Comparison of ENCODE assay signal across 1 cellular context in the genomic region with DNA sequence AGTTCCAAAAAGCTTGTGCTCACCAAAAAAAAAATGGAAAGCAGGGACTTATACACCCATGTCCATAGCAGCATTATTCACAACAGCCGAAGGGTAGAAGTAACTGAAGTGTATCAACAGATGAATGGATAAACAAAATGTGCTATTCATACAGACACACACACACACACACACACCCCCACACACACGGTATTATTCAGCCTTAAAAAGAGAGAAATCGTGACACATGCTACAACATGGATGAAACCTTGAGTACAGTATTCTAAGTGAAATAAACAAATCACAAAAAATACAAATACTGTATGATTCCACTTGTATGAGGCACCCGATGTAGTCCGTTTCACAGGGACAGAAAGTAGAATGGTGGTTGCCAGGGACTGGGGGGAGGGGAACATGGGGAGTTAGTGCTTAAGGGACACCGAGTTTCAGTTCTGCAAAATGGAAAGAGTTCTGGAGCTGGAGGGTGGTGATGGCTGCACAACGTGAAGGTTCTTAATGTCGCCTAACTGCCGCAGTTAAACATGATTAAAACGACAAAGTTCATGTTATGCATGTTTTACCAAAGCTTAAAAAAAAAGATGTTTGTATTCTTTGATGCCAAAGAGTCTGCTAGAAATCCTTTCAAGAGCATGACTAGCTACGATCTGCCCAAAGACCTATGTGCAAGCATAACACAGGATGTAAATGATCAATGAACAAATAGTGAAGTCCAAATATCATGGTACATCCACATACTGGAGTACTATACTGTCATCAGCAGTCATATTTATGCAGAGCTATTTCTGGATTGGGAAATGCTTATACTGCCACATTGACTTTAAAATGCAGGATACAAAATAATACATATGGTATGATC.
TF ChIP-seq lines count a peak whose summit lies in the region.

No MANE protein-coding gene starts in this region.

TF ChIP-seq in HepG2, 621 proteins besides CTCF, POLR2A, EP300 and RAD21 (continued from another document and continues in another):
- TF ChIP-seq, protein P1, sequence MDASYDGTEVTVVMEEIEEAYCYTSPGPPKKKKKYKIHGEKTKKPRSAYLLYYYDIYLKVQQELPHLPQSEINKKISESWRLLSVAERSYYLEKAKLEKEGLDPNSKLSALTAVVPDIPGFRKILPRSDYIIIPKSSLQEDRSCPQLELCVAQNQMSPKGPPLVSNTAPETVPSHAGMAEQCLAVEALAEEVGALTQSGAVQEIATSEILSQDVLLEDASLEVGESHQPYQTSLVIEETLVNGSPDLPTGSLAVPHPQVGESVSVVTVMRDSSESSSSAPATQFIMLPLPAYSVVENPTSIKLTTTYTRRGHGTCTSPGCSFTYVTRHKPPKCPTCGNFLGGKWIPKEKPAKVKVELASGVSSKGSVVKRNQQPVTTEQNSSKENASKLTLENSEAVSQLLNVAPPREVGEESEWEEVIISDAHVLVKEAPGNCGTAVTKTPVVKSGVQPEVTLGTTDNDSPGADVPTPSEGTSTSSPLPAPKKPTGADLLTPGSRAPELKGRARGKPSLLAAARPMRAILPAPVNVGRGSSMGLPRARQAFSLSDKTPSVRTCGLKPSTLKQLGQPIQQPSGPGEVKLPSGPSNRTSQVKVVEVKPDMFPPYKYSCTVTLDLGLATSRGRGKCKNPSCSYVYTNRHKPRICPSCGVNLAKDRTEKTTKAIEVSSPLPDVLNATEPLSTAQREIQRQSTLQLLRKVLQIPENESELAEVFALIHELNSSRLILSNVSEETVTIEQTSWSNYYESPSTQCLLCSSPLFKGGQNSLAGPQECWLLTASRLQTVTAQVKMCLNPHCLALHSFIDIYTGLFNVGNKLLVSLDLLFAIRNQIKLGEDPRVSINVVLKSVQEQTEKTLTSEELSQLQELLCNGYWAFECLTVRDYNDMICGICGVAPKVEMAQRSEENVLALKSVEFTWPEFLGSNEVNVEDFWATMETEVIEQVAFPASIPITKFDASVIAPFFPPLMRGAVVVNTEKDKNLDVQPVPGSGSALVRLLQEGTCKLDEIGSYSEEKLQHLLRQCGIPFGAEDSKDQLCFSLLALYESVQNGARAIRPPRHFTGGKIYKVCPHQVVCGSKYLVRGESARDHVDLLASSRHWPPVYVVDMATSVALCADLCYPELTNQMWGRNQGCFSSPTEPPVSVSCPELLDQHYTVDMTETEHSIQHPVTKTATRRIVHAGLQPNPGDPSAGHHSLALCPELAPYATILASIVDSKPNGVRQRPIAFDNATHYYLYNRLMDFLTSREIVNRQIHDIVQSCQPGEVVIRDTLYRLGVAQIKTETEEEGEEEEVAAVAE (CRISPR knock-in tag; IDR thresholded peaks at IDR 0.05; ENCODE audit: borderline replicate concordance) = no peak; the same call in 1 of the 2 replicates
- TF ChIP-seq ZFX (CRISPR knock-in tag; IDR thresholded peaks at IDR 0.05; ENCODE audit: low read depth) = no peak
- no peak for TF ChIP-seq ZNF446 (CRISPR knock-in tag; IDR thresholded peaks at IDR 0.05)
- no peak for TF ChIP-seq CCAR2 (optimal IDR thresholded peaks at IDR 0.05; ENCODE audit: low read depth, low read length)
- TF ChIP-seq MIXL1 (CRISPR knock-in tag; IDR thresholded peaks at IDR 0.05) = peak; percentile 84
- TF ChIP-seq ZSCAN25 (CRISPR knock-in tag; IDR thresholded peaks at IDR 0.05) = no peak
- TF ChIP-seq, protein P2, sequence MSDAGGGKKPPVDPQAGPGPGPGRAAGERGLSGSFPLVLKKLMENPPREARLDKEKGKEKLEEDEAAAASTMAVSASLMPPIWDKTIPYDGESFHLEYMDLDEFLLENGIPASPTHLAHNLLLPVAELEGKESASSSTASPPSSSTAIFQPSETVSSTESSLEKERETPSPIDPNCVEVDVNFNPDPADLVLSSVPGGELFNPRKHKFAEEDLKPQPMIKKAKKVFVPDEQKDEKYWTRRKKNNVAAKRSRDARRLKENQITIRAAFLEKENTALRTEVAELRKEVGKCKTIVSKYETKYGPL (CRISPR knock-in tag; IDR thresholded peaks at IDR 0.05) = no peak
- no peak for TF ChIP-seq ONECUT2 (CRISPR knock-in tag; IDR thresholded peaks at IDR 0.05)
- no peak for TF ChIP-seq ZNF782 (CRISPR knock-in tag; IDR thresholded peaks at IDR 0.05; ENCODE audit: borderline replicate concordance)
- TF ChIP-seq ZNF207 (IDR thresholded peaks at IDR 0.05; ENCODE audit: borderline replicate concordance) = no peak
- no peak for TF ChIP-seq AGO1 (IDR thresholded peaks at IDR 0.05; ENCODE audit: low read depth, low read length, poor library complexity, severe bottlenecking)
- no peak for TF ChIP-seq NR3C1 (CRISPR knock-in tag; IDR thresholded peaks at IDR 0.05)
- TF ChIP-seq ZMYM2 (CRISPR knock-in tag; IDR thresholded peaks at IDR 0.05) = peak; percentile 41; the same call in 1 of the 2 replicates
- TF ChIP-seq, protein P3, sequence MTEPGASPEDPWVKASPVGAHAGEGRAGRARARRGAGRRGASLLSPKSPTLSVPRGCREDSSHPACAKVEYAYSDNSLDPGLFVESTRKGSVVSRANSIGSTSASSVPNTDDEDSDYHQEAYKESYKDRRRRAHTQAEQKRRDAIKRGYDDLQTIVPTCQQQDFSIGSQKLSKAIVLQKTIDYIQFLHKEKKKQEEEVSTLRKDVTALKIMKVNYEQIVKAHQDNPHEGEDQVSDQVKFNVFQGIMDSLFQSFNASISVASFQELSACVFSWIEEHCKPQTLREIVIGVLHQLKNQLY (CRISPR knock-in tag; IDR thresholded peaks at IDR 0.05) = peak; percentile 65; the same call in 1 of the 2 replicates
- TF ChIP-seq, protein P4, sequence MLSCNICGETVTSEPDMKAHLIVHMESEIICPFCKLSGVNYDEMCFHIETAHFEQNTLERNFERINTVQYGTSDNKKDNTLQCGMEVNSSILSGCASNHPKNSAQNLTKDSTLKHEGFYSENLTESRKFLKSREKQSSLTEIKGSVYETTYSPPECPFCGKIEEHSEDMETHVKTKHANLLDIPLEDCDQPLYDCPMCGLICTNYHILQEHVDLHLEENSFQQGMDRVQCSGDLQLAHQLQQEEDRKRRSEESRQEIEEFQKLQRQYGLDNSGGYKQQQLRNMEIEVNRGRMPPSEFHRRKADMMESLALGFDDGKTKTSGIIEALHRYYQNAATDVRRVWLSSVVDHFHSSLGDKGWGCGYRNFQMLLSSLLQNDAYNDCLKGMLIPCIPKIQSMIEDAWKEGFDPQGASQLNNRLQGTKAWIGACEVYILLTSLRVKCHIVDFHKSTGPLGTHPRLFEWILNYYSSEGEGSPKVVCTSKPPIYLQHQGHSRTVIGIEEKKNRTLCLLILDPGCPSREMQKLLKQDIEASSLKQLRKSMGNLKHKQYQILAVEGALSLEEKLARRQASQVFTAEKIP (CRISPR knock-in tag; IDR thresholded peaks at IDR 0.05; ENCODE audit: borderline replicate concordance) = no peak
- TF ChIP-seq, protein P5, sequence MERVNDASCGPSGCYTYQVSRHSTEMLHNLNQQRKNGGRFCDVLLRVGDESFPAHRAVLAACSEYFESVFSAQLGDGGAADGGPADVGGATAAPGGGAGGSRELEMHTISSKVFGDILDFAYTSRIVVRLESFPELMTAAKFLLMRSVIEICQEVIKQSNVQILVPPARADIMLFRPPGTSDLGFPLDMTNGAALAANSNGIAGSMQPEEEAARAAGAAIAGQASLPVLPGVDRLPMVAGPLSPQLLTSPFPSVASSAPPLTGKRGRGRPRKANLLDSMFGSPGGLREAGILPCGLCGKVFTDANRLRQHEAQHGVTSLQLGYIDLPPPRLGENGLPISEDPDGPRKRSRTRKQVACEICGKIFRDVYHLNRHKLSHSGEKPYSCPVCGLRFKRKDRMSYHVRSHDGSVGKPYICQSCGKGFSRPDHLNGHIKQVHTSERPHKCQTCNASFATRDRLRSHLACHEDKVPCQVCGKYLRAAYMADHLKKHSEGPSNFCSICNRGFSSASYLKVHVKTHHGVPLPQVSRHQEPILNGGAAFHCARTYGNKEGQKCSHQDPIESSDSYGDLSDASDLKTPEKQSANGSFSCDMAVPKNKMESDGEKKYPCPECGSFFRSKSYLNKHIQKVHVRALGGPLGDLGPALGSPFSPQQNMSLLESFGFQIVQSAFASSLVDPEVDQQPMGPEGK (CRISPR knock-in tag; IDR thresholded peaks at IDR 0.05) = peak; percentile 27; the same call in 1 of the 2 replicates
- no peak for TF ChIP-seq ZSCAN31 (CRISPR knock-in tag; IDR thresholded peaks at IDR 0.05; ENCODE audit: low read depth)
- peak; percentile 53 for TF ChIP-seq RXRB (CRISPR knock-in tag; IDR thresholded peaks at IDR 0.05; ENCODE audit: borderline replicate concordance)
- no peak for TF ChIP-seq NFKBIZ (CRISPR knock-in tag; IDR thresholded peaks at IDR 0.05)
- no peak for TF ChIP-seq HHEX (CRISPR knock-in tag; IDR thresholded peaks at IDR 0.05)
- no peak for TF ChIP-seq ZNF780A (CRISPR knock-in tag; IDR thresholded peaks at IDR 0.05)
- TF ChIP-seq ZNF543 (CRISPR knock-in tag; IDR thresholded peaks at IDR 0.05) = no peak
- TF ChIP-seq LCORL (IDR thresholded peaks at IDR 0.05) = no peak
- no peak for TF ChIP-seq LCORL (CRISPR knock-in tag; IDR thresholded peaks at IDR 0.05)
- no peak for TF ChIP-seq HOXA9 (CRISPR knock-in tag; IDR thresholded peaks at IDR 0.05; ENCODE audit: borderline replicate concordance)
- no peak for TF ChIP-seq TAF15 (IDR thresholded peaks at IDR 0.05; ENCODE audit: low read depth, low read length, poor library complexity, severe bottlenecking)
- TF ChIP-seq, protein P6, sequence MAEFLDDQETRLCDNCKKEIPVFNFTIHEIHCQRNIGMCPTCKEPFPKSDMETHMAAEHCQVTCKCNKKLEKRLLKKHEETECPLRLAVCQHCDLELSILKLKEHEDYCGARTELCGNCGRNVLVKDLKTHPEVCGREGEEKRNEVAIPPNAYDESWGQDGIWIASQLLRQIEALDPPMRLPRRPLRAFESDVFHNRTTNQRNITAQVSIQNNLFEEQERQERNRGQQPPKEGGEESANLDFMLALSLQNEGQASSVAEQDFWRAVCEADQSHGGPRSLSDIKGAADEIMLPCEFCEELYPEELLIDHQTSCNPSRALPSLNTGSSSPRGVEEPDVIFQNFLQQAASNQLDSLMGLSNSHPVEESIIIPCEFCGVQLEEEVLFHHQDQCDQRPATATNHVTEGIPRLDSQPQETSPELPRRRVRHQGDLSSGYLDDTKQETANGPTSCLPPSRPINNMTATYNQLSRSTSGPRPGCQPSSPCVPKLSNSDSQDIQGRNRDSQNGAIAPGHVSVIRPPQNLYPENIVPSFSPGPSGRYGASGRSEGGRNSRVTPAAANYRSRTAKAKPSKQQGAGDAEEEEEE (CRISPR knock-in tag; IDR thresholded peaks at IDR 0.05; ENCODE audit: borderline replicate concordance) = no peak
- TF ChIP-seq ZNF773 (CRISPR knock-in tag; IDR thresholded peaks at IDR 0.05; ENCODE audit: borderline replicate concordance) = no peak
- TF ChIP-seq, protein P7, sequence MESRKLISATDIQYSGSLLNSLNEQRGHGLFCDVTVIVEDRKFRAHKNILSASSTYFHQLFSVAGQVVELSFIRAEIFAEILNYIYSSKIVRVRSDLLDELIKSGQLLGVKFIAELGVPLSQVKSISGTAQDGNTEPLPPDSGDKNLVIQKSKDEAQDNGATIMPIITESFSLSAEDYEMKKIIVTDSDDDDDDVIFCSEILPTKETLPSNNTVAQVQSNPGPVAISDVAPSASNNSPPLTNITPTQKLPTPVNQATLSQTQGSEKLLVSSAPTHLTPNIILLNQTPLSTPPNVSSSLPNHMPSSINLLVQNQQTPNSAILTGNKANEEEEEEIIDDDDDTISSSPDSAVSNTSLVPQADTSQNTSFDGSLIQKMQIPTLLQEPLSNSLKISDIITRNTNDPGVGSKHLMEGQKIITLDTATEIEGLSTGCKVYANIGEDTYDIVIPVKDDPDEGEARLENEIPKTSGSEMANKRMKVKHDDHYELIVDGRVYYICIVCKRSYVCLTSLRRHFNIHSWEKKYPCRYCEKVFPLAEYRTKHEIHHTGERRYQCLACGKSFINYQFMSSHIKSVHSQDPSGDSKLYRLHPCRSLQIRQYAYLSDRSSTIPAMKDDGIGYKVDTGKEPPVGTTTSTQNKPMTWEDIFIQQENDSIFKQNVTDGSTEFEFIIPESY (CRISPR knock-in tag; IDR thresholded peaks at IDR 0.05) = no peak
- TF ChIP-seq, protein P8, sequence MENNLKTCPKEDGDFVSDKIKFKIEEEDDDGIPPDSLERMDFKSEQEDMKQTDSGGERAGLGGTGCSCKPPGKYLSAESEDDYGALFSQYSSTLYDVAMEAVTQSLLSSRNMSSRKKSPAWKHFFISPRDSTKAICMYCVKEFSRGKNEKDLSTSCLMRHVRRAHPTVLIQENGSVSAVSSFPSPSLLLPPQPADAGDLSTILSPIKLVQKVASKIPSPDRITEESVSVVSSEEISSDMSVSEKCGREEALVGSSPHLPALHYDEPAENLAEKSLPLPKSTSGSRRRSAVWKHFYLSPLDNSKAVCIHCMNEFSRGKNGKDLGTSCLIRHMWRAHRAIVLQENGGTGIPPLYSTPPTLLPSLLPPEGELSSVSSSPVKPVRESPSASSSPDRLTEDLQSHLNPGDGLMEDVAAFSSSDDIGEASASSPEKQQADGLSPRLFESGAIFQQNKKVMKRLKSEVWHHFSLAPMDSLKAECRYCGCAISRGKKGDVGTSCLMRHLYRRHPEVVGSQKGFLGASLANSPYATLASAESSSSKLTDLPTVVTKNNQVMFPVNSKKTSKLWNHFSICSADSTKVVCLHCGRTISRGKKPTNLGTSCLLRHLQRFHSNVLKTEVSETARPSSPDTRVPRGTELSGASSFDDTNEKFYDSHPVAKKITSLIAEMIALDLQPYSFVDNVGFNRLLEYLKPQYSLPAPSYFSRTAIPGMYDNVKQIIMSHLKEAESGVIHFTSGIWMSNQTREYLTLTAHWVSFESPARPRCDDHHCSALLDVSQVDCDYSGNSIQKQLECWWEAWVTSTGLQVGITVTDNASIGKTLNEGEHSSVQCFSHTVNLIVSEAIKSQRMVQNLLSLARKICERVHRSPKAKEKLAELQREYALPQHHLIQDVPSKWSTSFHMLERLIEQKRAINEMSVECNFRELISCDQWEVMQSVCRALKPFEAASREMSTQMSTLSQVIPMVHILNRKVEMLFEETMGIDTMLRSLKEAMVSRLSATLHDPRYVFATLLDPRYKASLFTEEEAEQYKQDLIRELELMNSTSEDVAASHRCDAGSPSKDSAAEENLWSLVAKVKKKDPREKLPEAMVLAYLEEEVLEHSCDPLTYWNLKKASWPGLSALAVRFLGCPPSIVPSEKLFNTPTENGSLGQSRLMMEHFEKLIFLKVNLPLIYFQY (CRISPR knock-in tag; IDR thresholded peaks at IDR 0.05; ENCODE audit: borderline replicate concordance) = no peak
- peak; percentile 51; the same call in 1 of the 2 replicates for TF ChIP-seq RARA (CRISPR knock-in tag; IDR thresholded peaks at IDR 0.05)
- TF ChIP-seq, protein P9, sequence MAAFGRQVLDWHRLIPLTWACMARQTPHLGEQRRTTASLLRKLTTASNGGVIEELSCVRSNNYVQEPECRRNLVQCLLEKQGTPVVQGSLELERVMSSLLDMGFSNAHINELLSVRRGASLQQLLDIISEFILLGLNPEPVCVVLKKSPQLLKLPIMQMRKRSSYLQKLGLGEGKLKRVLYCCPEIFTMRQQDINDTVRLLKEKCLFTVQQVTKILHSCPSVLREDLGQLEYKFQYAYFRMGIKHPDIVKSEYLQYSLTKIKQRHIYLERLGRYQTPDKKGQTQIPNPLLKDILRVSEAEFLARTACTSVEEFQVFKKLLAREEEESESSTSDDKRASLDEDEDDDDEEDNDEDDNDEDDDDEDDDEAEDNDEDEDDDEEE (CRISPR knock-in tag; IDR thresholded peaks at IDR 0.05) = no peak
- no peak for TF ChIP-seq HOXA3 (CRISPR knock-in tag; IDR thresholded peaks at IDR 0.05)
- no peak for TF ChIP-seq ZKSCAN5 (CRISPR knock-in tag; IDR thresholded peaks at IDR 0.05)
- TF ChIP-seq, protein P10, sequence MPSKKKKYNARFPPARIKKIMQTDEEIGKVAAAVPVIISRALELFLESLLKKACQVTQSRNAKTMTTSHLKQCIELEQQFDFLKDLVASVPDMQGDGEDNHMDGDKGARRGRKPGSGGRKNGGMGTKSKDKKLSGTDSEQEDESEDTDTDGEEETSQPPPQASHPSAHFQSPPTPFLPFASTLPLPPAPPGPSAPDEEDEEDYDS (CRISPR knock-in tag; IDR thresholded peaks at IDR 0.05) = no peak
